Comparison of ENCODE assay signal across 10 cellular contexts in genomic region chr17:80063815-80064585, GRCh38. TPM values are rescaled to one million over a fixed set of nuclear protein-coding genes. Genes with fewer than 3 reads are reported as not detected.
DNase-seq lines count a peak whose midpoint lies in the region; ATAC-seq and TF ChIP-seq lines count a peak whose summit lies in the region.
"Had no signal": no experiment of that assay in that cellular context is flagged by ENCODE, and none has a peak within 500 bp of the region (broad histone marks: within the 10 kb centered on the region; RNA-seq: fewer than 3 reads in every experiment).

No MANE protein-coding gene starts in this region.

- peaks cover 0 to 19% (median 0%) of the 10 kb centered on the region in 4 donors for H3K4me1 ChIP-seq in Peyer's patch

- H3K27ac ChIP-seq in Peyer's patch, result peak overlapping the region; percentile 43 to 77 (median 62)

- DNase-seq in DMS53 (lab: John Stamatoyannopoulos, UW), result peak; percentile 93
- DNase-seq in Peyer's patch, result peak; percentile 26 to 78 (median 54)
- DNase-seq in fibroblast of mammary gland (ENCODE audit: low read depth), result peak; percentile 71
- peak; percentile 91 for DNase-seq in posterior vena cava (ENCODE audit: low spot score)
- no peak for DNase-seq in iPS-NIHi7 (ENCODE audit: extremely low spot score)
- no peak for DNase-seq in activated T-cell treated with anti-CD3 and anti-CD28 coated beads, Interleukin-2, amount 50 U/mL, for 48 hours

- ATAC-seq in HG03469 (IDR thresholded peaks at IDR 0.05; ENCODE audit: unreplicated experiment) (no peak), HG03378 (IDR thresholded peaks at IDR 0.05; ENCODE audit: unreplicated experiment) (no peak)

- H3K4me3 ChIP-seq in Peyer's patch, result no peak overlapping the region
- no peak overlapping the region for H3K4me3 ChIP-seq in fibroblast of mammary gland (ENCODE audit: control insufficient read depth, low read depth, low read length)
- H3K4me3 ChIP-seq: skin epidermis had no signal

- no peaks in the 10 kb centered on the region for H3K36me3 ChIP-seq in Peyer's patch

- TF ChIP-seq CTCF in Peyer's patch (IDR thresholded peaks at IDR 0.05) (no peak), fibroblast of mammary gland (conservative IDR thresholded peaks at IDR 0.05; ENCODE audit: control insufficient read depth, insufficient read depth, low read depth, low read length) (no peak)

- no peaks in the 10 kb centered on the region for H3K9me3 ChIP-seq in Peyer's patch

- H3K27me3 ChIP-seq in Peyer's patch, result no peaks in the 10 kb centered on the region

- TF ChIP-seq POLR2A in Peyer's patch (IDR thresholded peaks at IDR 0.05), result no peak

- intact Hi-C loops in posterior vena cava (cut with DNase I), result no loop called here

RNA-seq across cellular contexts. Expression of gene CCDC40, which starts 27.6 kb away (rescaled TPM):
- total RNA-seq in Peyer's patch, result 10 to 100 TPM in 2 of 4 donors, 1 to 10 TPM in 2; 2.8 to 54.5 (median 7.8) TPM
- total RNA-seq in posterior vena cava, result 10 to 100 TPM in 1 of 2 donors, 1 to 10 TPM in 1; 6.2 to 10.4 TPM
- total RNA-seq: T-helper 2 cell treated with Interferon-gamma antibody and Interleukin-4, amounts not matched to agents 100 ng/mL and 5 ng/mL, for 36 hours had no signal

RNA-seq across cellular contexts. Expression of gene TBC1D16, which starts 28.3 kb away (rescaled TPM):
- total RNA-seq in Peyer's patch (10 to 100 TPM; 11.9 to 29.7 (median 22.2) TPM), posterior vena cava (10 to 100 TPM; 38.9 to 57.9 TPM)

RNA-seq across cellular contexts. Expression of gene GAA, which starts 37.4 kb away (rescaled TPM):
- total RNA-seq in Peyer's patch (10 to 100 TPM; 33.8 to 88.1 (median 42.3) TPM), posterior vena cava (10 to 100 TPM; 38.7 to 42.8 TPM)

Comparison
In these comparisons a context has a peak if more than half of its experiments do, and no peak if none do; other contexts are left out.
1. DNase-seq: peak in DMS53 (single experiment), Peyer's patch (3 of 3), fibroblast of mammary gland (single experiment) and posterior vena cava (single experiment); none in iPS-NIHi7 (single experiment) and activated T-cell treated with anti-CD3 and anti-CD28 coated beads, Interleukin-2, amount 50 U/mL, for 48 hours (0 of 2).